ENCODE assay signal across 16 cellular contexts in the genomic region with DNA sequence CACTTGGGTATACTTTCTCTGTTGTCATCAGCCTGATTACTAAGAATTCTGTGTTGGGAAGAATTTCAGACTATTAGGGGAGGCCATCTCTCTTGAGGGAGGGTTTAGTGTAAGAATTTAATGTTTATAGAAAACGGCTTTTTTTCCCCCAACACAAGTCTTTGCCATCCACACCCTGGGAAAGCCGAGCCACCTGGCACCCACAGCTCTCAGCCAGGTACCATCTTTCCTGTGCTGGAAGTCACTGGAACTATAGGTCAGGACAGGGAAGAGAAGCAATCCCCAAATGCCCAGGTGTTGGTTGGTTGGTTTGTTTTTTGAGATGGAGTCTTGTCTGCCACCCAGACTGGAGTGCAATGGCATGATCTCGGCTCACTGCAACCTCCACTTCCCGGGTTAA.
DNase-seq lines count a peak whose midpoint lies in the region; ATAC-seq and TF ChIP-seq lines count a peak whose summit lies in the region.
"Had no signal": no experiment of that assay in that cellular context is flagged by ENCODE, and none has a peak within 500 bp of the region (broad histone marks: within the 10 kb centered on the region; RNA-seq: fewer than 3 reads in every experiment).

No MANE protein-coding gene starts in this region.

- H3K27ac ChIP-seq in osteoblast (ENCODE audit: low read depth, low read length): no peak overlapping the region
- no peak overlapping the region for H3K27ac ChIP-seq in suprapubic skin
- H3K27ac ChIP-seq: 22Rv1 had no signal

- H3K4me3 ChIP-seq in osteoblast (ENCODE audit: insufficient read depth, low read length) (no peak overlapping the region), suprapubic skin (no peak overlapping the region)
- H3K4me3 ChIP-seq: GM23338 had no signal

- no peak for TF ChIP-seq POLR2A in suprapubic skin (IDR thresholded peaks at IDR 0.05)

- no peak for TF ChIP-seq EP300 in suprapubic skin (IDR thresholded peaks at IDR 0.05)

- peak; percentile 2 for DNase-seq in activated T-cell treated with anti-CD3 and anti-CD28 coated beads, Interleukin-2, amount 50 U/mL, for 24 hours
- DNase-seq in activated T-cell treated with anti-CD3 and anti-CD28 coated beads, Interleukin-2, amount 50 U/mL, for 48 hours: no peak
- DNase-seq in WTC11 (ENCODE audit: low spot score) (peak; percentile 3), osteoblast (ENCODE audit: insufficient read length, low spot score, missing footprints) (peak; percentile 21), suprapubic skin (ENCODE audit: low spot score in 2 of 2) (peak; percentile 26 to 34), NCI-H1694 (lab: John Stamatoyannopoulos, UW) (no peak)
- DNase-seq in activated CD4-positive, alpha-beta T cell treated with anti-CD3 and anti-CD28 coated beads for 1 hour: no peak
- DNase-seq: CD8-positive, alpha-beta T cell; COR-L47; DND-41; GDM1; H7 had no signal

- POLR2A ChIA-PET in WTC11 (lab: Charles Lee): no interaction called here

- peaks cover 7% of the 10 kb centered on the region for H4K20me1 ChIP-seq in osteoblast (ENCODE audit: insufficient read depth, low read length)

- TF ChIP-seq CTCF in WTC11 (IDR thresholded peaks at IDR 0.05): no peak
- TF ChIP-seq CTCF in osteoblast (IDR thresholded peaks at IDR 0.05; ENCODE audit: extremely low read depth, low read depth, low read length): no peak
- TF ChIP-seq CTCF in suprapubic skin (IDR thresholded peaks at IDR 0.05): no peak

- no peaks in the 10 kb centered on the region for H3K27me3 ChIP-seq in osteoblast (ENCODE audit: insufficient read depth, low read length)
- H3K27me3 ChIP-seq in suprapubic skin: no peaks in the 10 kb centered on the region

- peaks cover 25% of the 10 kb centered on the region for H3K36me3 ChIP-seq in osteoblast (ENCODE audit: insufficient read depth, low read length)
- H3K36me3 ChIP-seq in suprapubic skin: peaks cover 3% of the 10 kb centered on the region

- WGBS in suprapubic skin: 95% methylated on average over 4 of the region's 4 CpGs

- H3K4me3 Mint-ChIP-seq in activated T-cell treated with anti-CD3 and anti-CD28 coated beads, Interleukin-2, amount 50 U/mL, for 24 hours: no peak overlapping the region
- no peak overlapping the region for H3K4me3 Mint-ChIP-seq in WTC11
- H3K4me3 Mint-ChIP-seq: CD14-positive monocyte; CD8-positive, alpha-beta T cell; GM23338 had no signal

- H3K9me3 ChIP-seq in osteoblast (ENCODE audit: low read depth, low read length): no peaks in the 10 kb centered on the region
- no peaks in the 10 kb centered on the region for H3K9me3 ChIP-seq in suprapubic skin

- H3K27me3 Mint-ChIP-seq in activated T-cell treated with anti-CD3 and anti-CD28 coated beads, Interleukin-2, amount 50 U/mL, for 24 hours: no peaks in the 10 kb centered on the region
- H3K27me3 Mint-ChIP-seq in WTC11 (ENCODE audit: low read depth): no peaks in the 10 kb centered on the region

- H3K4me1 ChIP-seq in osteoblast (ENCODE audit: insufficient read depth, low read length) (peaks cover 2% of the 10 kb centered on the region), suprapubic skin (peaks cover 5% of the 10 kb centered on the region)

- no peaks in the 10 kb centered on the region for H3K36me3 Mint-ChIP-seq in activated T-cell treated with anti-CD3 and anti-CD28 coated beads, Interleukin-2, amount 50 U/mL, for 24 hours (ENCODE audit: low read depth)
- no peaks in the 10 kb centered on the region for H3K36me3 Mint-ChIP-seq in WTC11
- H3K36me3 Mint-ChIP-seq: CD8-positive, alpha-beta T cell had no signal

- no peak for ATAC-seq in WTC11
- no peak for ATAC-seq in HG03469 (IDR thresholded peaks at IDR 0.05; ENCODE audit: unreplicated experiment)
- ATAC-seq: CD8-positive, alpha-beta T cell; GM23338 had no signal

- peaks cover 20% of the 10 kb centered on the region for H3K4me1 Mint-ChIP-seq in activated T-cell treated with anti-CD3 and anti-CD28 coated beads, Interleukin-2, amount 50 U/mL, for 24 hours (ENCODE audit: low read depth)
- no peaks in the 10 kb centered on the region for H3K4me1 Mint-ChIP-seq in WTC11
- H3K4me1 Mint-ChIP-seq: GM23338 had no signal

- no peak overlapping the region for H2AFZ ChIP-seq in osteoblast (ENCODE audit: low read length)
- H2AFZ ChIP-seq: GM23338 had no signal

- H3K4me2 ChIP-seq in osteoblast (ENCODE audit: insufficient read depth, low read length): no peak overlapping the region
- H3K4me2 ChIP-seq: GM23338 had no signal

- no peaks in the 10 kb centered on the region for H3K79me2 ChIP-seq in osteoblast (ENCODE audit: insufficient read depth, low read length)

- H3K9me3 Mint-ChIP-seq in activated T-cell treated with anti-CD3 and anti-CD28 coated beads, Interleukin-2, amount 50 U/mL, for 24 hours: no peaks in the 10 kb centered on the region
- H3K9me3 Mint-ChIP-seq in WTC11: no peaks in the 10 kb centered on the region
- H3K9me3 Mint-ChIP-seq: CD8-positive, alpha-beta T cell; GM23338 had no signal

- CTCF ChIA-PET in WTC11 (lab: Charles Lee): interaction anchor here (0.6 kb wide), 1 partner anchor 172 kb away, joined by 5 read pairs; no protein-coding TSS in a partner anchor

- no peak overlapping the region for H3K27ac Mint-ChIP-seq in activated T-cell treated with anti-CD3 and anti-CD28 coated beads, Interleukin-2, amount 50 U/mL, for 24 hours
- H3K27ac Mint-ChIP-seq in WTC11: no peak overlapping the region
- H3K27ac Mint-ChIP-seq: CD8-positive, alpha-beta T cell; GM23338 had no signal

TF ChIP-seq in WTC11, 78 proteins besides CTCF, POLR2A, EP300 and RAD21 (continues in another document):
- TF ChIP-seq NR3C1 (CRISPR knock-in tag; conservative IDR thresholded peaks at IDR 0.05; ENCODE audit: low read depth) (no peak), TEAD1 (CRISPR knock-in tag; IDR thresholded peaks at IDR 0.05) (no peak), SMAD3 (CRISPR knock-in tag; IDR thresholded peaks at IDR 0.05; ENCODE audit: borderline replicate concordance) (no peak), NR1H2 (CRISPR knock-in tag; IDR thresholded peaks at IDR 0.05) (no peak), ZNF232 (CRISPR knock-in tag; IDR thresholded peaks at IDR 0.05) (no peak)
- TF ChIP-seq, protein P1, sequence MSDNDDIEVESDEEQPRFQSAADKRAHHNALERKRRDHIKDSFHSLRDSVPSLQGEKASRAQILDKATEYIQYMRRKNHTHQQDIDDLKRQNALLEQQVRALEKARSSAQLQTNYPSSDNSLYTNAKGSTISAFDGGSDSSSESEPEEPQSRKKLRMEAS (CRISPR knock-in tag; IDR thresholded peaks at IDR 0.05): no peak
- TF ChIP-seq, protein P2, sequence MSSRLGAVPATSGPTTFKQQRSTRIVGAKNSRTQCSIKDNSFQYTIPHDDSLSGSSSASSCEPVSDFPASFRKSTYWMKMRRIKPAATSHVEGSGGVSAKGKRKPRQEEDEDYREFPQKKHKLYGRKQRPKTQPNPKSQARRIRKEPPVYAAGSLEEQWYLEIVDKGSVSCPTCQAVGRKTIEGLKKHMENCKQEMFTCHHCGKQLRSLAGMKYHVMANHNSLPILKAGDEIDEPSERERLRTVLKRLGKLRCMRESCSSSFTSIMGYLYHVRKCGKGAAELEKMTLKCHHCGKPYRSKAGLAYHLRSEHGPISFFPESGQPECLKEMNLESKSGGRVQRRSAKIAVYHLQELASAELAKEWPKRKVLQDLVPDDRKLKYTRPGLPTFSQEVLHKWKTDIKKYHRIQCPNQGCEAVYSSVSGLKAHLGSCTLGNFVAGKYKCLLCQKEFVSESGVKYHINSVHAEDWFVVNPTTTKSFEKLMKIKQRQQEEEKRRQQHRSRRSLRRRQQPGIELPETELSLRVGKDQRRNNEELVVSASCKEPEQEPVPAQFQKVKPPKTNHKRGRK (CRISPR knock-in tag; IDR thresholded peaks at IDR 0.05; ENCODE audit: borderline replicate concordance): no peak
- TF ChIP-seq, protein P3, sequence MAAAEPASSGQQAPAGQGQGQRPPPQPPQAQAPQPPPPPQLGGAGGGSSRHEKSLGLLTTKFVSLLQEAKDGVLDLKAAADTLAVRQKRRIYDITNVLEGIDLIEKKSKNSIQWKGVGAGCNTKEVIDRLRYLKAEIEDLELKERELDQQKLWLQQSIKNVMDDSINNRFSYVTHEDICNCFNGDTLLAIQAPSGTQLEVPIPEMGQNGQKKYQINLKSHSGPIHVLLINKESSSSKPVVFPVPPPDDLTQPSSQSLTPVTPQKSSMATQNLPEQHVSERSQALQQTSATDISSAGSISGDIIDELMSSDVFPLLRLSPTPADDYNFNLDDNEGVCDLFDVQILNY (CRISPR knock-in tag; IDR thresholded peaks at IDR 0.05): no peak
- TF ChIP-seq, protein P4, sequence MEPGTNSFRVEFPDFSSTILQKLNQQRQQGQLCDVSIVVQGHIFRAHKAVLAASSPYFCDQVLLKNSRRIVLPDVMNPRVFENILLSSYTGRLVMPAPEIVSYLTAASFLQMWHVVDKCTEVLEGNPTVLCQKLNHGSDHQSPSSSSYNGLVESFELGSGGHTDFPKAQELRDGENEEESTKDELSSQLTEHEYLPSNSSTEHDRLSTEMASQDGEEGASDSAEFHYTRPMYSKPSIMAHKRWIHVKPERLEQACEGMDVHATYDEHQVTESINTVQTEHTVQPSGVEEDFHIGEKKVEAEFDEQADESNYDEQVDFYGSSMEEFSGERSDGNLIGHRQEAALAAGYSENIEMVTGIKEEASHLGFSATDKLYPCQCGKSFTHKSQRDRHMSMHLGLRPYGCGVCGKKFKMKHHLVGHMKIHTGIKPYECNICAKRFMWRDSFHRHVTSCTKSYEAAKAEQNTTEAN (CRISPR knock-in tag; IDR thresholded peaks at IDR 0.05): no peak

Comparison
In these comparisons a context has a peak if more than half of its experiments do, and no peak if none do; other contexts are left out.
1. DNase-seq: peak in activated T-cell treated with anti-CD3 and anti-CD28 coated beads, Interleukin-2, amount 50 U/mL, for 24 hours (single experiment), WTC11 (single experiment), osteoblast (single experiment) and suprapubic skin (2 of 2); none in activated T-cell treated with anti-CD3 and anti-CD28 coated beads, Interleukin-2, amount 50 U/mL, for 48 hours (0 of 2), activated CD4-positive, alpha-beta T cell treated with anti-CD3 and anti-CD28 coated beads for 1 hour (single experiment) and NCI-H1694 (single experiment).